Comparison of ENCODE assay signal across 17 cellular contexts in the genomic region with DNA sequence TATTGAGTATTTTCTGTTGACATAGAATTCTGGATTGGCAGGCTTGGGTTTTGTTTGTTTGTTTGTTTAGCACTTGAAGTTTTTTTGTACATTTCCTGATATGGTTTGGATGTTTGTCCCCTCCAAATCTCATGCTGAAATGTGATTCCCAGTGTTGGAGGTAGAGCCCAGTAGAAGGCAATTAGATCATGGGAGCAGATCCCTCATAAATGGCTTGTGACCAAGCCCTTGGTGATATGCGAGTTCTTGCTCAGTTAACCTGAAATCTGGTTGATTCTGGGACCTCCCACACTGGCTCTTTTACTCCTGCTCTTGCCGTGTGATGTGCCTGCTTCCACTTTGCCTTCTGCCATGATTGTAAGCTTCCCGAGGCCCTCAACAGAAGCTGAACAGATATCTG.
"Had no signal": no experiment of that assay in that cellular context is flagged by ENCODE, and none has a peak within 500 bp of the region (broad histone marks: within the 10 kb centered on the region; RNA-seq: fewer than 3 reads in every experiment).

No MANE protein-coding gene starts in this region.

- H3K27ac Mint-ChIP-seq: activated CD8-positive, alpha-beta memory T cell treated with anti-CD3 and anti-CD28 coated beads, Interleukin-2, amount 10 ng/mL, durations not matched to agents 7 days and 5 days; activated naive CD8-positive, alpha-beta T cell treated with anti-CD3 and anti-CD28 coated beads for 36 hours; dendritic cell treated with granulocyte-macrophage colony-stimulating factor and Interleukin-4, amounts not matched to agents 40 ng/mL and 50 ng/mL, for 4 days; endodermal cell had no signal

- H3K27me3 ChIP-seq: brain microvascular endothelial cell, neutrophil, testis had no signal

- H3K4me3 Mint-ChIP-seq: activated CD8-positive, alpha-beta memory T cell treated with anti-CD3 and anti-CD28 coated beads, Interleukin-2, amount 10 ng/mL, durations not matched to agents 7 days and 5 days; activated naive CD8-positive, alpha-beta T cell treated with anti-CD3 and anti-CD28 coated beads for 36 hours; activated T-cell treated with anti-CD3 and anti-CD28 coated beads, Interleukin-2, amount 50 U/mL, for 4 hours; dendritic cell treated with granulocyte-macrophage colony-stimulating factor and Interleukin-4, amounts not matched to agents 40 ng/mL and 50 ng/mL, for 4 days; endodermal cell; stimulated activated naive CD8-positive, alpha-beta T cell treated with anti-CD3 and anti-CD28 coated beads, Interleukin-15, amount 100 ng/mL, for 72 hours had no signal

- H3K36me3 ChIP-seq: brain microvascular endothelial cell, lower lobe of right lung, neutrophil had no signal

- DNase-seq: activated CD4-positive, alpha-beta T cell treated with anti-CD3 and anti-CD28 coated beads, Interleukin-2, amount 50 U/mL, for 48 hours; activated CD4-positive, CD25-positive, alpha-beta regulatory T cell treated with anti-CD3 and anti-CD28 coated beads, Interleukin-2, amount 50 U/mL, for 72 hours; activated CD8-positive, alpha-beta memory T cell treated with anti-CD3 and anti-CD28 coated beads, Interleukin-2, amount 10 ng/mL, durations not matched to agents 7 days and 5 days; activated gamma-delta T cell treated with Interleukin-2 at 50 U/mL for 16 hours; activated naive CD8-positive, alpha-beta T cell treated with anti-CD3 and anti-CD28 coated beads for 36 hours; activated T-cell treated with anti-CD3 and anti-CD28 coated beads, Interleukin-2, amount 50 U/mL, for 4 hours; brain microvascular endothelial cell; endodermal cell; erythroblast; lower lobe of right lung; naive thymus-derived CD4-positive, alpha-beta T cell; stimulated activated CD4-positive, alpha-beta T cell treated with anti-CD3 and anti-CD28 coated beads, Interleukin-15, amount 100 ng/mL, for 24 hours; stimulated activated CD4-positive, alpha-beta T cell treated with anti-CD3 and anti-CD28 coated beads, Interleukin-4, amount 100 ng/mL, for 4 hours; stimulated activated naive CD8-positive, alpha-beta T cell treated with anti-CD3 and anti-CD28 coated beads, Interleukin-15, amount 100 ng/mL, for 72 hours; testis had no signal

- H3K4me1 ChIP-seq: lower lobe of right lung had no signal

- H3K27me3 Mint-ChIP-seq: activated CD8-positive, alpha-beta memory T cell treated with anti-CD3 and anti-CD28 coated beads, Interleukin-2, amount 10 ng/mL, durations not matched to agents 7 days and 5 days; activated naive CD8-positive, alpha-beta T cell treated with anti-CD3 and anti-CD28 coated beads for 36 hours; dendritic cell treated with granulocyte-macrophage colony-stimulating factor and Interleukin-4, amounts not matched to agents 40 ng/mL and 50 ng/mL, for 4 days; naive thymus-derived CD4-positive, alpha-beta T cell; stimulated activated naive CD8-positive, alpha-beta T cell treated with anti-CD3 and anti-CD28 coated beads, Interleukin-15, amount 100 ng/mL, for 72 hours had no signal

- H3K9me3 ChIP-seq: neutrophil, testis had no signal

- H3K4me3 ChIP-seq: lower lobe of right lung, testis had no signal

- ATAC-seq: activated CD8-positive, alpha-beta memory T cell treated with anti-CD3 and anti-CD28 coated beads, Interleukin-2, amount 10 ng/mL, durations not matched to agents 7 days and 5 days; activated T-cell treated with anti-CD3 and anti-CD28 coated beads, Interleukin-2, amount 50 U/mL, for 4 hours; lower lobe of right lung; naive thymus-derived CD4-positive, alpha-beta T cell; stimulated activated naive CD8-positive, alpha-beta T cell treated with anti-CD3 and anti-CD28 coated beads, Interleukin-15, amount 100 ng/mL, for 72 hours had no signal

- H3K27ac ChIP-seq: brain microvascular endothelial cell, lower lobe of right lung, neutrophil had no signal
